Comparison of ENCODE assay signal across 26 cellular contexts in genomic region chr12:45419317-45419716, GRCh38.
"Had no signal": no experiment of that assay in that cellular context is flagged by ENCODE, and none has a peak within 500 bp of the region (broad histone marks: within the 10 kb centered on the region; RNA-seq: fewer than 3 reads in every experiment).

No MANE protein-coding gene starts in this region.

- H3K36me3 ChIP-seq: thyroid gland had no signal

- H3K9ac ChIP-seq: parathyroid adenoma had no signal

- H2AFZ ChIP-seq: hepatocyte, parathyroid adenoma had no signal

- H3K4me1 ChIP-seq: foreskin keratinocyte, gastroesophageal sphincter, parathyroid adenoma, stomach, thyroid gland, vagina had no signal

- H3K79me2 ChIP-seq: hepatocyte, parathyroid adenoma had no signal

- ATAC-seq: foreskin keratinocyte; gastroesophageal sphincter; heart left ventricle; left lobe of liver; natural killer cell; right lobe of liver; stimulated activated naive B cell treated with anti-CD40 and anti-IgM and Interleukin-4, amounts not matched to agents 10 μg/mL and 1 μg/mL and 100 μg/mL, for 72 hours had no signal

- H3K9me3 ChIP-seq: esophagus muscularis mucosa, gastroesophageal sphincter, heart left ventricle, neutrophil, right lobe of liver, stomach, thyroid gland, vagina had no signal

- DNase-seq: dermis blood vessel endothelial cell; effector memory CD4-positive, alpha-beta T cell; foreskin keratinocyte; heart left ventricle; kidney; natural killer cell; right lobe of liver; small intestine; stimulated activated CD4-positive, alpha-beta T cell treated with anti-CD3 and anti-CD28 coated beads, Interleukin-15, amount 100 ng/mL, for 24 hours; stimulated activated CD4-positive, alpha-beta T cell treated with anti-CD3 and anti-CD28 coated beads, Interleukin-2, amount 100 ng/mL, for 48 hours; stimulated activated naive B cell treated with anti-CD40 and anti-IgM and Interleukin-4, amounts not matched to agents 10 μg/mL and 1 μg/mL and 100 μg/mL, for 72 hours; stomach; thyroid gland; trophoblast cell had no signal

- H3K4me2 ChIP-seq: hepatocyte had no signal

- H3K4me3 ChIP-seq: esophagus muscularis mucosa, gastroesophageal sphincter, heart left ventricle, hepatocyte, lung, right lobe of liver, stomach, thyroid gland, vagina had no signal

- H3K4me1 Mint-ChIP-seq: neural crest cell had no signal

- H3K27ac Mint-ChIP-seq: memory B cell; natural killer cell; progenitor cell of endocrine pancreas; stimulated activated naive B cell treated with anti-CD40 and anti-IgM and Interleukin-4, amounts not matched to agents 10 μg/mL and 1 μg/mL and 100 μg/mL, for 72 hours had no signal

- H3K9me3 Mint-ChIP-seq: memory B cell; natural killer cell; neural crest cell; stimulated activated naive B cell treated with anti-CD40 and anti-IgM and Interleukin-4, amounts not matched to agents 10 μg/mL and 1 μg/mL and 100 μg/mL, for 72 hours had no signal

- H3K27ac ChIP-seq: esophagus muscularis mucosa, foreskin keratinocyte, gastroesophageal sphincter, heart left ventricle, hepatocyte, neutrophil, parathyroid adenoma, right lobe of liver, stomach, thyroid gland, vagina had no signal

- H3K4me3 Mint-ChIP-seq: memory B cell; natural killer cell; neural crest cell; stimulated activated naive B cell treated with anti-CD40 and anti-IgM and Interleukin-4, amounts not matched to agents 10 μg/mL and 1 μg/mL and 100 μg/mL, for 72 hours had no signal

- FAIRE-seq: endothelial cell of umbilical vein, kidney, small intestine had no signal

- H3K27me3 Mint-ChIP-seq: memory B cell; progenitor cell of endocrine pancreas; stimulated activated naive B cell treated with anti-CD40 and anti-IgM and Interleukin-4, amounts not matched to agents 10 μg/mL and 1 μg/mL and 100 μg/mL, for 72 hours had no signal

- H3K27me3 ChIP-seq: esophagus muscularis mucosa, foreskin keratinocyte, gastroesophageal sphincter, heart left ventricle, hepatocyte, neutrophil, right lobe of liver, stomach, thyroid gland, vagina had no signal
